22 cellular contexts compared by ENCODE assay signal in genomic region chr1:163999131-163999530, GRCh38.
"Had no signal": no experiment of that assay in that cellular context is flagged by ENCODE, and none has a peak within 500 bp of the region (broad histone marks: within the 10 kb centered on the region; RNA-seq: fewer than 3 reads in every experiment).

No MANE protein-coding gene starts in this region.

- ATAC-seq: activated CD4-positive, alpha-beta T cell treated with anti-CD3 and anti-CD28 coated beads for 36 hours; activated CD8-positive, alpha-beta T cell treated with anti-CD3 and anti-CD28 coated beads for 36 hours had no signal

- DNase-seq: activated CD4-positive, alpha-beta T cell treated with anti-CD3 and anti-CD28 coated beads for 36 hours; activated CD8-positive, alpha-beta memory T cell treated with anti-CD3 and anti-CD28 coated beads, Interleukin-2, amount 50 U/mL, for 48 hours; activated CD8-positive, alpha-beta T cell treated with anti-CD3 and anti-CD28 coated beads for 36 hours; activated naive CD4-positive, alpha-beta T cell treated with anti-CD3 and anti-CD28 coated beads, Interleukin-2, amount 50 U/mL, for 16 hours; activated T-cell treated with anti-CD3 and anti-CD28 coated beads, Interleukin-2, amount 50 U/mL, for 1 hour; aorta; caudate nucleus; colonic mucosa; MG63; MV-4-11; NCI-H1436 treated with DMSO at 0.1 percent for 48 hours; NCI-H1930; NCI-H2107; NCI-H446 treated with DMSO at 0.1 percent for 48 hours; NCI-H524 treated with DMSO at 0.1 percent for 48 hours; NK-92 treated with Interleukin-12 subunit alpha and Interleukin-12 subunit beta, amount 100 ng/mL, for 24 hours; Peyer's patch; Right ventricle myocardium superior; SJCRH30; SK-N-SH; T-helper 1 cell; WERI-Rb-1 had no signal

- H3K4me1 Mint-ChIP-seq: activated CD4-positive, alpha-beta T cell treated with anti-CD3 and anti-CD28 coated beads for 36 hours had no signal

- H3K27ac Mint-ChIP-seq: activated CD4-positive, alpha-beta T cell treated with anti-CD3 and anti-CD28 coated beads for 36 hours; activated CD8-positive, alpha-beta T cell treated with anti-CD3 and anti-CD28 coated beads for 36 hours had no signal

- H3K4me3 Mint-ChIP-seq: activated CD4-positive, alpha-beta T cell treated with anti-CD3 and anti-CD28 coated beads for 36 hours; activated CD8-positive, alpha-beta T cell treated with anti-CD3 and anti-CD28 coated beads for 36 hours had no signal

- H3K27me3 Mint-ChIP-seq: activated CD4-positive, alpha-beta T cell treated with anti-CD3 and anti-CD28 coated beads for 36 hours; activated CD8-positive, alpha-beta T cell treated with anti-CD3 and anti-CD28 coated beads for 36 hours had no signal
